29 cellular contexts compared by ENCODE assay signal in the genomic region with DNA sequence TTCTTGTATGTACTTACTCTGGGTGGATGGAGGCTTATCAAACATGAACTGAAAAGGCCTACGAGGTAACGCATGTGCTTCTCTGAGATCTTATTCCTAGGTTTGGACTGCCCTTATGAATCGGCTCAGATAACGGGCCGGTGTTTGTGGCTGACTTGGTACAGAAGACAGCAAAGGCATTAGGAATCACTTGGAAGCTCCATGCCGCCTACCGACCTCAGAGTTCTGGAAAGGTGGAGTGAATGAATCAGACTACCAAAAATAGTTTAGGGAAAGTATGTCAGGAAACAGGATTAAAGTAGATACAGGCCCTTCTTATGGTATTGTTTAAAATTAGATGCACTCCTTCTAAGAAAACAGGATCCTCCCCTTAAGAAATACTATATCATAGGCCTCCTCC.
"Had no signal": no experiment of that assay in that cellular context is flagged by ENCODE, and none has a peak within 500 bp of the region (broad histone marks: within the 10 kb centered on the region; RNA-seq: fewer than 3 reads in every experiment).

No MANE protein-coding gene starts in this region.

- H3K9me3 ChIP-seq: suprapubic skin, testis, thoracic aorta, thyroid gland, tibial artery, tibial nerve, transverse colon, upper lobe of left lung, upper lobe of right lung, uterus, vagina had no signal

- FAIRE-seq: urothelium cell line had no signal

- ATAC-seq: stimulated activated effector memory CD8-positive, alpha-beta T cell treated with anti-CD3 and anti-CD28 coated beads, Interleukin-12 subunit alpha, Interleukin-12 subunit beta, amount 100 ng/mL, for 72 hours; stimulated activated memory B cell treated with anti-CD40 and anti-IgM and Interleukin-4, amounts not matched to agents 10 μg/mL and 1 μg/mL and 100 μg/mL, for 72 hours; stimulated activated naive B cell treated with anti-CD40 and anti-IgM and Interleukin-4, amounts not matched to agents 10 μg/mL and 1 μg/mL and 100 μg/mL, for 72 hours; stimulated activated naive CD8-positive, alpha-beta T cell treated with anti-CD3 and anti-CD28 coated beads, Interleukin-15, amount 100 ng/mL, for 72 hours; stimulated activated naive CD8-positive, alpha-beta T cell treated with anti-CD3 and anti-CD28 coated beads, Interleukin-15, Interleukin-2, amounts not matched to agents 100 U/mL and 50 U/mL, for 24 hours; upper lobe of right lung had no signal

- H3K36me3 ChIP-seq: stomach, suprapubic skin, thoracic aorta, thyroid gland, tibial artery, tibial nerve, transverse colon, upper lobe of left lung, upper lobe of right lung, uterus, vagina had no signal

- H3K4me3 Mint-ChIP-seq: stimulated activated effector memory CD8-positive, alpha-beta T cell treated with anti-CD3 and anti-CD28 coated beads, Interleukin-12 subunit alpha, Interleukin-12 subunit beta, amount 100 ng/mL, for 72 hours; stimulated activated memory B cell treated with anti-CD40 and anti-IgM and Interleukin-4, amounts not matched to agents 10 μg/mL and 1 μg/mL and 100 μg/mL, for 72 hours; stimulated activated naive B cell treated with anti-CD40 and anti-IgM and Interleukin-4, amounts not matched to agents 10 μg/mL and 1 μg/mL and 100 μg/mL, for 72 hours; stimulated activated naive CD8-positive, alpha-beta T cell treated with anti-CD3 and anti-CD28 coated beads, Interleukin-15, amount 100 ng/mL, for 72 hours; stimulated activated naive CD8-positive, alpha-beta T cell treated with anti-CD3 and anti-CD28 coated beads, Interleukin-15, Interleukin-2, amounts not matched to agents 100 ng/mL and 50 ng/mL, for 24 hours; type B pancreatic cell had no signal

- H3K27me3 ChIP-seq: stomach, suprapubic skin, testis, thyroid gland, tibial artery, tibial nerve, transverse colon, upper lobe of left lung, upper lobe of right lung, uterus, vagina had no signal

- H3K27ac ChIP-seq: stomach, suprapubic skin, testis, thoracic aorta, thyroid gland, tibial artery, tibial nerve, transverse colon, upper lobe of left lung, upper lobe of right lung, uterus, vagina had no signal

- H3K27ac Mint-ChIP-seq: stimulated activated effector memory CD8-positive, alpha-beta T cell treated with anti-CD3 and anti-CD28 coated beads, Interleukin-12 subunit alpha, Interleukin-12 subunit beta, amount 100 ng/mL, for 72 hours; stimulated activated memory B cell treated with anti-CD40 and anti-IgM and Interleukin-4, amounts not matched to agents 10 μg/mL and 1 μg/mL and 100 μg/mL, for 72 hours; stimulated activated naive B cell treated with anti-CD40 and anti-IgM and Interleukin-4, amounts not matched to agents 10 μg/mL and 1 μg/mL and 100 μg/mL, for 72 hours; stimulated activated naive CD8-positive, alpha-beta T cell treated with anti-CD3 and anti-CD28 coated beads, Interleukin-15, amount 100 ng/mL, for 72 hours; stimulated activated naive CD8-positive, alpha-beta T cell treated with anti-CD3 and anti-CD28 coated beads, Interleukin-15, Interleukin-2, amounts not matched to agents 100 ng/mL and 50 ng/mL, for 24 hours; type B pancreatic cell had no signal

- H3K36me3 Mint-ChIP-seq: stimulated activated effector memory CD8-positive, alpha-beta T cell treated with anti-CD3 and anti-CD28 coated beads, Interleukin-12 subunit alpha, Interleukin-12 subunit beta, amount 100 ng/mL, for 72 hours; stimulated activated memory B cell treated with anti-CD40 and anti-IgM and Interleukin-4, amounts not matched to agents 10 μg/mL and 1 μg/mL and 100 μg/mL, for 72 hours; stimulated activated naive B cell treated with anti-CD40 and anti-IgM and Interleukin-4, amounts not matched to agents 10 μg/mL and 1 μg/mL and 100 μg/mL, for 72 hours; type B pancreatic cell had no signal

- DNase-seq: stimulated activated CD4-positive, alpha-beta T cell treated with anti-CD3 and anti-CD28 coated beads, Interleukin-2, amount 100 ng/mL, for 48 hours; stimulated activated CD4-positive, alpha-beta T cell treated with anti-CD3 and anti-CD28 coated beads, Interleukin-4, amount 100 ng/mL, for 1 hour; stimulated activated CD4-positive, alpha-beta T cell treated with anti-CD3 and anti-CD28 coated beads, Interleukin-4, amount 100 ng/mL, for 24 hours; stimulated activated CD4-positive, alpha-beta T cell treated with anti-CD3 and anti-CD28 coated beads, Interleukin-4, amount 100 ng/mL, for 4 hours; stimulated activated CD8-positive, alpha-beta memory T cell treated with anti-CD3 and anti-CD28 coated beads, Interleukin-4, amount 100 ng/mL, for 48 hours; stimulated activated naive B cell treated with anti-CD40 and anti-IgM and Interleukin-4, amounts not matched to agents 10 μg/mL and 1 μg/mL and 100 μg/mL, for 72 hours; stimulated activated naive CD4-positive, alpha-beta T cell; stimulated activated naive CD4-positive, alpha-beta T cell treated with Interleukin-2 at 50 U/mL for 16 hours; stimulated activated naive CD8-positive, alpha-beta T cell treated with anti-CD3 and anti-CD28 coated beads, Interleukin-15, amount 100 ng/mL, for 72 hours; stimulated activated naive CD8-positive, alpha-beta T cell treated with anti-CD3 and anti-CD28 coated beads, Interleukin-15, Interleukin-2, amounts not matched to agents 100 U/mL and 50 U/mL, for 24 hours; stomach; substantia nigra; testis; thyroid gland; tibial artery; transverse colon; trophoblast cell; upper lobe of left lung; upper lobe of right lung; uterus had no signal

- H3K27me3 Mint-ChIP-seq: stimulated activated memory B cell treated with anti-CD40 and anti-IgM and Interleukin-4, amounts not matched to agents 10 μg/mL and 1 μg/mL and 100 μg/mL, for 72 hours; stimulated activated naive B cell treated with anti-CD40 and anti-IgM and Interleukin-4, amounts not matched to agents 10 μg/mL and 1 μg/mL and 100 μg/mL, for 72 hours; stimulated activated naive CD8-positive, alpha-beta T cell treated with anti-CD3 and anti-CD28 coated beads, Interleukin-15, amount 100 ng/mL, for 72 hours; stimulated activated naive CD8-positive, alpha-beta T cell treated with anti-CD3 and anti-CD28 coated beads, Interleukin-15, Interleukin-2, amounts not matched to agents 100 ng/mL and 50 ng/mL, for 24 hours; type B pancreatic cell had no signal

- H3K4me1 Mint-ChIP-seq: stimulated activated effector memory CD8-positive, alpha-beta T cell treated with anti-CD3 and anti-CD28 coated beads, Interleukin-12 subunit alpha, Interleukin-12 subunit beta, amount 100 ng/mL, for 72 hours; stimulated activated memory B cell treated with anti-CD40 and anti-IgM and Interleukin-4, amounts not matched to agents 10 μg/mL and 1 μg/mL and 100 μg/mL, for 72 hours; stimulated activated naive B cell treated with anti-CD40 and anti-IgM and Interleukin-4, amounts not matched to agents 10 μg/mL and 1 μg/mL and 100 μg/mL, for 72 hours; stimulated activated naive CD8-positive, alpha-beta T cell treated with anti-CD3 and anti-CD28 coated beads, Interleukin-15, amount 100 ng/mL, for 72 hours had no signal

- H3K4me1 ChIP-seq: stomach, suprapubic skin, testis, thyroid gland, tibial artery, tibial nerve, transverse colon, upper lobe of right lung, uterus, vagina had no signal

- H3K4me3 ChIP-seq: stomach, suprapubic skin, testis, thoracic aorta, thyroid gland, tibial artery, tibial nerve, transverse colon, upper lobe of left lung, upper lobe of right lung, uterus, vagina had no signal
